In genomic region chr20:25009218-25010145, GRCh38 we compare ENCODE assay signal across 1 cellular context.
TF ChIP-seq lines count a peak whose summit lies in the region.

No MANE protein-coding gene starts in this region.

TF ChIP-seq in H1, 55 proteins besides CTCF, POLR2A, EP300 and RAD21:
- no peak for TF ChIP-seq KDM4A (IDR thresholded peaks at IDR 0.05; ENCODE audit: low read depth, low read length, severe bottlenecking)
- TF ChIP-seq KDM1A (IDR thresholded peaks at IDR 0.05; ENCODE audit: borderline replicate concordance, low read length): no peak
- no peak for TF ChIP-seq POLR2AphosphoS5 (IDR thresholded peaks at IDR 0.05; ENCODE audit: low read depth, low read length)
- no peak for TF ChIP-seq SIN3A (conservative IDR thresholded peaks at IDR 0.05 in 1 of 2, IDR thresholded peaks at IDR 0.05 in 1 of 2; ENCODE audit: low read depth in 1 of 2, low read length in 2 of 2)
- TF ChIP-seq CHD7 (IDR thresholded peaks at IDR 0.05; ENCODE audit: insufficient replicate concordance, low read length): no peak
- TF ChIP-seq TCF12 (IDR thresholded peaks at IDR 0.05; ENCODE audit: low read depth, low read length): no peak
- no peak for TF ChIP-seq E2F6 (IDR thresholded peaks at IDR 0.05)
- no peak for TF ChIP-seq GTF2F1 (IDR thresholded peaks at IDR 0.05; ENCODE audit: borderline replicate concordance, low read depth, low read length)
- no peak for TF ChIP-seq SP1 (IDR thresholded peaks at IDR 0.05; ENCODE audit: low read depth, low read length)
